Comparison of ENCODE assay signal across 8 cellular contexts in the genomic region with DNA sequence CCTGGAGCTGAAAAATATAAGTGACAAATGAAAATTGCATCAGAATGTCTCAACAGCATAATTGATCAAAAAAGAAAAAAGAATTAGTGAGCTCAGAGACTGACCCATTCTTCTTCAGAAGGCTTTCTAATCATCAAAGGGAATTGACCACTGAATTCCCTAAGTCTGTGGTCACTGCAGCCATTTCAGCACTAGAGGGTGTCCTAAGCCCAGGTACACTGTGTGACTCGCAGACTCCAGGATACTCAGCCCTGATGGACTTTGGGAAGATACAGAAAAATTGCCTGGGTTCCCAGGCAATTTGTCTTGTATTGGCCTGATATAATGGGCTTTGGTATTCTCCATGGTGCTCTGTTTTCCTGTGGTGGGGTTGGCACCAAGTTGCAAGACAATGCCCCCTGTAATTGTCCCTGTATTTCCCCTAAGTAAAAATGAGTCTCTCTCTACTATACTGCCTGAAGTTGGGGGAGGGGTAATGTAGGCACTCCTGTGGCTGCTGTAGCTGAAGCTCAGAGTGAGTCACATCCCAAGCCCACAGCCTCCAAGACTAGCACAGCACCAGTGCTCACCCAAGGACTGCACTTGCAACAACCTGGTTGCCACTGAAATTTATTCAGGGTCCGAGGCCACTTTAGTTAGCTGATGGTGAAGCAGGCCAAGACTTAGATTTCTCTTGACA.
DNase-seq lines count a peak whose midpoint lies in the region; ATAC-seq and TF ChIP-seq lines count a peak whose summit lies in the region.

No MANE protein-coding gene starts in this region.

- H3K27ac Mint-ChIP-seq in activated T-helper 2 cell treated with anti-CD3 and anti-CD28 coated beads, Interferon-gamma antibody, Interleukin-2, Interleukin-4, amounts not matched to agents 10 μg/mL and 5 μg/mL and 100 μg/mL, durations not matched to agents 14 hours and 24 hours and 36 hours = no peak overlapping the region

- no peak overlapping the region for H2AFZ ChIP-seq in Loucy (ENCODE audit: low read length)

- H3K27me3 Mint-ChIP-seq in activated T-helper 2 cell treated with anti-CD3 and anti-CD28 coated beads, Interferon-gamma antibody, Interleukin-2, Interleukin-4, amounts not matched to agents 10 μg/mL and 5 μg/mL and 100 μg/mL, durations not matched to agents 14 hours and 24 hours and 36 hours (ENCODE audit: low read depth) = no peaks in the 10 kb centered on the region

- H3K36me3 Mint-ChIP-seq in activated T-helper 2 cell treated with anti-CD3 and anti-CD28 coated beads, Interferon-gamma antibody, Interleukin-2, Interleukin-4, amounts not matched to agents 10 μg/mL and 5 μg/mL and 100 μg/mL, durations not matched to agents 14 hours and 24 hours and 36 hours (ENCODE audit: low read depth) = no peaks in the 10 kb centered on the region

- H3K27ac ChIP-seq in body of pancreas (no peak overlapping the region), liver (ENCODE audit: low read depth in 1 of 2, low read length in 2 of 2) (no peak overlapping the region)

- 52 to 55% methylated on average over 2 of the region's 2 CpGs for WGBS in body of pancreas, 2 donors
- WGBS in liver = 57% methylated on average over 2 of the region's 2 CpGs

- in situ Hi-C loops in Caki2 (cut with HindIII; ENCODE audit: low pct_unique_long_range_greater_than_20kb, low sequenced_read_pairs) = no loop called here
- in situ Hi-C loops in G401 (cut with HindIII; ENCODE audit: low sequenced_read_pairs) = no loop called here

- peak; percentile 38 for TF ChIP-seq CTCF in Loucy (conservative IDR thresholded peaks at IDR 0.05; ENCODE audit: low read length)
- TF ChIP-seq CTCF in body of pancreas (IDR thresholded peaks at IDR 0.05) = peak in 4 of 7 experiments; percentile 8 to 46 (median 26)
- peak; percentile 64 for TF ChIP-seq CTCF in liver (IDR thresholded peaks at IDR 0.05; ENCODE audit: low read depth, low read length, missing input control)

- no peak overlapping the region for H3K4me3 ChIP-seq in Loucy (ENCODE audit: low read length, poor library complexity, severe bottlenecking)
- no peak overlapping the region for H3K4me3 ChIP-seq in body of pancreas
- H3K4me3 ChIP-seq in liver (ENCODE audit: low read depth in 1 of 3, low read length in 3 of 3) = no peak overlapping the region

- H3K4me1 ChIP-seq in Loucy (ENCODE audit: insufficient read depth, low read length, poor library complexity, severe bottlenecking) (no peaks in the 10 kb centered on the region), body of pancreas (no peaks in the 10 kb centered on the region), liver (ENCODE audit: control insufficient read depth in 4 of 4, insufficient read depth in 4 of 4, low read length in 3 of 4) (no peaks in the 10 kb centered on the region)

- peaks cover 3% of the 10 kb centered on the region for H3K9me3 Mint-ChIP-seq in activated T-helper 2 cell treated with anti-CD3 and anti-CD28 coated beads, Interferon-gamma antibody, Interleukin-2, Interleukin-4, amounts not matched to agents 10 μg/mL and 5 μg/mL and 100 μg/mL, durations not matched to agents 14 hours and 24 hours and 36 hours

- 0 out of 2 replicates have a peak, but pooled peaks cover 4% of the 10 kb centered on the region for H3K9me3 ChIP-seq in Loucy (ENCODE audit: insufficient read depth, low read depth, low read length)
- H3K9me3 ChIP-seq in body of pancreas = no peaks in the 10 kb centered on the region
- H3K9me3 ChIP-seq in liver (ENCODE audit: control insufficient read depth in 4 of 4, low read length in 3 of 4) = no peaks in the 10 kb centered on the region

- no peaks in the 10 kb centered on the region for H3K9me2 ChIP-seq in Loucy (replicated peaks; ENCODE audit: low read depth, low read length)

- no peak overlapping the region for H3K4me3 Mint-ChIP-seq in activated T-helper 2 cell treated with anti-CD3 and anti-CD28 coated beads, Interferon-gamma antibody, Interleukin-2, Interleukin-4, amounts not matched to agents 10 μg/mL and 5 μg/mL and 100 μg/mL, durations not matched to agents 14 hours and 24 hours and 36 hours (ENCODE audit: low read depth)

- ATAC-seq in body of pancreas (no peak), GM21528 (IDR thresholded peaks at IDR 0.05; ENCODE audit: low FRiP score, unreplicated experiment) (no peak)

- no peaks in the 10 kb centered on the region for H3K4me1 Mint-ChIP-seq in activated T-helper 2 cell treated with anti-CD3 and anti-CD28 coated beads, Interferon-gamma antibody, Interleukin-2, Interleukin-4, amounts not matched to agents 10 μg/mL and 5 μg/mL and 100 μg/mL, durations not matched to agents 14 hours and 24 hours and 36 hours (ENCODE audit: low read depth)

- intact Hi-C loops in body of pancreas (cut with DNase I) = no loop called here
- intact Hi-C loops in activated T-helper 2 cell treated with anti-CD3 and anti-CD28 coated beads, Interferon-gamma antibody, Interleukin-2, Interleukin-4, amounts not matched to agents 10 μg/mL and 5 μg/mL and 100 μg/mL, durations not matched to agents 14 hours and 24 hours and 36 hours (cut with micrococcal nuclease) = no loop called here

- H3K36me3 ChIP-seq in Loucy (ENCODE audit: insufficient read depth, low read length) (no peaks in the 10 kb centered on the region), body of pancreas (replicated peaks in 1 of 2; ENCODE audit: insufficient read depth in 1 of 2, low read depth in 2 of 2) (no peaks in the 10 kb centered on the region), liver (ENCODE audit: control insufficient read depth in 4 of 4, insufficient read depth in 3 of 4, low read depth in 1 of 4, low read length in 3 of 4) (no peaks in the 10 kb centered on the region)

- DNase-seq in Caki2 (ENCODE audit: low read depth) (peak; percentile 20), body of pancreas (peak in 1 of 4 donors; percentile 15), G401 (ENCODE audit: low spot score) (no peak), NCI-H1694 (lab: John Stamatoyannopoulos, UW) (no peak)
- DNase-seq in activated T-helper 2 cell treated with anti-CD3 and anti-CD28 coated beads, Interferon-gamma antibody, Interleukin-2, Interleukin-4, amounts not matched to agents 10 μg/mL and 5 μg/mL and 100 μg/mL, durations not matched to agents 14 hours and 24 hours and 36 hours (ENCODE audit: low spot score) = no peak

- H3K27me3 ChIP-seq in Loucy (ENCODE audit: insufficient read depth, low read length, poor library complexity, severe bottlenecking) (no peaks in the 10 kb centered on the region), body of pancreas (no peaks in the 10 kb centered on the region), liver (ENCODE audit: control insufficient read depth in 4 of 4, insufficient read depth in 4 of 4, low read length in 3 of 4) (peaks cover 0 to 2% (median 0%) of the 10 kb centered on the region in 4 donors)

- H3K9ac ChIP-seq in Loucy (ENCODE audit: low read depth, low read length, poor library complexity, severe bottlenecking) (no peak overlapping the region), liver (ENCODE audit: low read depth in 1 of 2, low read length in 2 of 2) (no peak overlapping the region)

- TF ChIP-seq POLR2A in body of pancreas (IDR thresholded peaks at IDR 0.05) = no peak

- no peak overlapping the region for H3K4me2 ChIP-seq in Loucy (ENCODE audit: low read depth, low read length, poor library complexity, severe bottlenecking)

- TF ChIP-seq RAD21 in liver (IDR thresholded peaks at IDR 0.05) = peak; percentile 88 to 90

- no peaks in the 10 kb centered on the region for H4K20me1 ChIP-seq in Loucy (ENCODE audit: insufficient read depth, low read length, poor library complexity, severe bottlenecking)

- no peaks in the 10 kb centered on the region for H3K79me2 ChIP-seq in Loucy (ENCODE audit: insufficient read depth, low read length)

- H3F3A ChIP-seq in Loucy (ENCODE audit: low read depth) = no peaks in the 10 kb centered on the region

TF ChIP-seq in liver, 16 proteins besides CTCF, POLR2A, EP300 and RAD21:
- no peak for TF ChIP-seq TAF1 (conservative IDR thresholded peaks at IDR 0.05)
TF ChIP-seq in liver: peak in this region for 0.
